Comparison of ENCODE assay signal across 6 cellular contexts in the genomic region with DNA sequence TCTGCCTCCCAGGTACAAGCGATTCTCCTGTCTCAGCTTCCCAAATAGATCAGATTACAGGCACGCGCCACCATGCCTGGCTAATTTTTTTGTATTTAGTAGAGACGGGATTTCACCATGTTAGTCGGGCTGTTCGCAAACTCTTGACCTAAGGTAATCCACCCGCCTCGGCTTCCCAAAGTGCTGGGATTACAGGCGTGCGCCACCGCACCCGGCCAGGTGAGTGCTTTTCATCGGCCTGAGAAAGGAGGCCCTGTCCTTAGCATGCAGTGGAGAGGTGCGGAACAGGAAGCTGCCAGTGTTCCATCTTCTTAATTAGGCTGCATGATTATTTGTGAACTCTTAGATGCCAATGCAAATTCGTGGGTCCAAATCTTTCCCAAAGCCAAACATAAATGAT.
"Had no signal": no experiment of that assay in that cellular context is flagged by ENCODE, and none has a peak within 500 bp of the region (broad histone marks: within the 10 kb centered on the region; RNA-seq: fewer than 3 reads in every experiment).

No MANE protein-coding gene starts in this region.

- FAIRE-seq: HepG2, HTR-8/SVneo, K562 had no signal

- DNase-seq: IMR-90, KBM-7 had no signal

- H3K27ac ChIP-seq: HL-60 had no signal

- ATAC-seq: HepG2, K562 had no signal

- H3K4me3 ChIP-seq: K562 had no signal
